In the genomic region with DNA sequence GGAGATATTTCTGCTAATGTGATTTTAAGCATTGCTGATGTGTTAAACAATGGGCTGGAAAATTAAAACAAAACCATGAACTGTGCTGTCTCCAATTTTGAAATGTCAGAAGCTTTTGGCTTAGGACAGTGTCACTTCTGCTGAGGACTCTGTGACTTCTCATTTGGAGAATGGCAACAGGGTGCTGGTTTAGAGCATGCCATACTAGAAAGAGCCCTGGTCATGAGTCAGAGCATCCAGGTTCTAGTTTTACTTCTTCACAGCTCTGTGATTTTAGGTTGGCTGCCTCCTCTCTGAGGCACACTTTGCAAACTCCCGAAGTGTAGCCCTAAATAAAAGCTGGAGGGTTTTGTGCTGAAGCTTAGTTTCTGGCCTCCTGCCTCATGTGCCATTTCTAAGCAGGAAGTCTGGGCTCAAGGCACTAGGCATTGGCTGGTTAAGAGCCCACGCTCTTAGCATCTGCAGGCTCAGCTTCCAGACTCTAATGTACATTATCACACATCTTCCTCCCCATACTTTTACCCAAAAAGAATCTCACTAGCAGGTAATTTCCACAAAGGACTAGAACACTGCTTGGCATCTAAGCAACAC, we compare ENCODE assay signal across 23 cellular contexts.
"Had no signal": no experiment of that assay in that cellular context is flagged by ENCODE, and none has a peak within 500 bp of the region (broad histone marks: within the 10 kb centered on the region; RNA-seq: fewer than 3 reads in every experiment).

No MANE protein-coding gene starts in this region.

- H3K9me3 ChIP-seq: esophagus squamous epithelium, heart right ventricle, lower lobe of right lung, right lobe of liver, suprapubic skin, thyroid gland, vagina had no signal

- H3K27ac ChIP-seq: esophagus squamous epithelium, heart right ventricle, lower lobe of right lung, parathyroid adenoma, right lobe of liver, suprapubic skin, thyroid gland, vagina had no signal

- DNase-seq: cortex of kidney; effector memory CD8-positive, alpha-beta T cell; erythroblast; esophagus squamous epithelium; foreskin melanocyte; glutamatergic neuron; heart right ventricle; hippocampal formation; islet precursor cell; kidney glomerular epithelial cell; left ventricle myocardium superior; lower lobe of right lung; natural killer cell; right lobe of liver; small intestine; stimulated activated CD4-positive, alpha-beta T cell treated with anti-CD3 and anti-CD28 coated beads, Interleukin-15, amount 100 ng/mL, for 24 hours; stimulated activated CD4-positive, alpha-beta T cell treated with anti-CD3 and anti-CD28 coated beads, Interleukin-2, amount 100 ng/mL, for 48 hours; stimulated activated naive B cell treated with anti-CD40 and anti-IgM and Interleukin-4, amounts not matched to agents 10 μg/mL and 1 μg/mL and 100 μg/mL, for 72 hours; thyroid gland; trophoblast cell had no signal

- H3K36me3 ChIP-seq: esophagus squamous epithelium, heart right ventricle, lower lobe of right lung, right lobe of liver, suprapubic skin, thyroid gland, vagina had no signal

- H3K4me3 ChIP-seq: esophagus squamous epithelium, heart right ventricle, lower lobe of right lung, right lobe of liver, suprapubic skin, thyroid gland, vagina had no signal

- H3K27me3 ChIP-seq: esophagus squamous epithelium, heart right ventricle, right lobe of liver, suprapubic skin, thyroid gland, vagina had no signal

- ATAC-seq: effector memory CD8-positive, alpha-beta T cell; heart right ventricle; left ventricle myocardium superior; lower lobe of right lung; natural killer cell; right lobe of liver; stimulated activated naive B cell treated with anti-CD40 and anti-IgM and Interleukin-4, amounts not matched to agents 10 μg/mL and 1 μg/mL and 100 μg/mL, for 72 hours had no signal

- H3K9ac ChIP-seq: parathyroid adenoma had no signal

- H3K4me1 ChIP-seq: esophagus squamous epithelium, heart right ventricle, lower lobe of right lung, parathyroid adenoma, right lobe of liver, suprapubic skin, thyroid gland, vagina had no signal

- H3K79me2 ChIP-seq: parathyroid adenoma had no signal

- H2AFZ ChIP-seq: parathyroid adenoma had no signal
